19 cellular contexts compared by ENCODE assay signal in genomic region chr2:161068670-161069069, GRCh38.
A peak's percentile ranks its signal among the peaks of the same experiment; 100 is the strongest.
DNase-seq lines count a peak whose midpoint lies in the region; ATAC-seq and TF ChIP-seq lines count a peak whose summit lies in the region.
"Had no signal": no experiment of that assay in that cellular context is flagged by ENCODE, and none has a peak within 500 bp of the region (broad histone marks: within the 10 kb centered on the region; RNA-seq: fewer than 3 reads in every experiment).

No MANE protein-coding gene starts in this region.

- intact Hi-C loops in PC-9 (cut with micrococcal nuclease; ENCODE audit: unreplicated experiment): loop anchor here (10.0 kb wide), 1 partner anchor 94 kb away; no protein-coding TSS in a partner anchor

- no peaks in the 10 kb centered on the region for H3F3A ChIP-seq in PC-9 (ENCODE audit: insufficient read depth, low read depth)

- H3K9ac ChIP-seq in BLaER1 treated with 17β-estradiol and CSF1 and Interleukin-3, amounts not matched to agents 10 nM and 100 nM: no peak overlapping the region

- peaks cover 0 to 11% (median 8%) of the 10 kb centered on the region in 10 experiments; a peak in 15 of 20 replicates for H3K4me1 ChIP-seq in BLaER1 treated with 17β-estradiol and CSF1 and Interleukin-3, amounts not matched to agents 10 nM and 100 nM
- H3K4me1 ChIP-seq in PC-9 (replicated peaks; ENCODE audit: insufficient read depth): peaks cover 5% of the 10 kb centered on the region; the same call in 1 of the 2 replicates

- CTCF ChIA-PET in PC-9 (lab: Charles Lee): no interaction called here

- no peaks in the 10 kb centered on the region for H4K20me1 ChIP-seq in BLaER1 treated with 17β-estradiol and CSF1 and Interleukin-3, amounts not matched to agents 10 nM and 100 nM
- no peaks in the 10 kb centered on the region for H4K20me1 ChIP-seq in PC-9 (ENCODE audit: insufficient read depth)

- no TSS peak for BruUV-seq in PC-9 (replicated peaks; lab: Mats Ljungman, UMichigan)

- no peaks in the 10 kb centered on the region for H3K9me2 ChIP-seq in PC-9 (ENCODE audit: insufficient read depth)

- H3K27me3 ChIP-seq in BLaER1 treated with 17β-estradiol and CSF1 and Interleukin-3, amounts not matched to agents 10 nM and 100 nM: no peaks in the 10 kb centered on the region
- no peaks in the 10 kb centered on the region for H3K27me3 ChIP-seq in PC-9 (ENCODE audit: insufficient read depth, low read depth)
- H3K27me3 ChIP-seq: brain microvascular endothelial cell, suprapubic skin had no signal

- no peak overlapping the region for H3K4me3 ChIP-seq in BLaER1 treated with 17β-estradiol and CSF1 and Interleukin-3, amounts not matched to agents 10 nM and 100 nM
- no peak overlapping the region for H3K4me3 ChIP-seq in PC-9
- no peak overlapping the region for H3K4me3 ChIP-seq in fibroblast of mammary gland (ENCODE audit: control insufficient read depth, low read depth, low read length)
- H3K4me3 ChIP-seq: suprapubic skin had no signal

- TF ChIP-seq CTCF in PC-9 (conservative IDR thresholded peaks at IDR 0.05) (no peak), fibroblast of mammary gland (conservative IDR thresholded peaks at IDR 0.05; ENCODE audit: control insufficient read depth, insufficient read depth, low read depth, low read length) (no peak)

- peak overlapping the region; percentile 27; the same call in 1 of the 2 replicates for H2AFZ ChIP-seq in PC-9

- H3K4me2 ChIP-seq in BLaER1 treated with 17β-estradiol and CSF1 and Interleukin-3, amounts not matched to agents 10 nM and 100 nM: peak overlapping the region in 6 of 11 experiments; percentile 6 to 50 (median 28); a peak in 7 of 22 replicates
- no peak overlapping the region for H3K4me2 ChIP-seq in PC-9

- peak overlapping the region in 1 of 11 experiments; percentile 11; a peak in 1 of 22 replicates for H3K27ac ChIP-seq in BLaER1 treated with 17β-estradiol and CSF1 and Interleukin-3, amounts not matched to agents 10 nM and 100 nM
- no peak overlapping the region for H3K27ac ChIP-seq in PC-9
- H3K27ac ChIP-seq: brain microvascular endothelial cell, suprapubic skin had no signal

- DNase-seq in PC-9 (no peak), fibroblast of mammary gland (ENCODE audit: low read depth) (peak; percentile 64), mucosa of gallbladder (ENCODE audit: low spot score) (no peak), kidney glomerular epithelial cell (lab: John Stamatoyannopoulos, UW) (no peak)
- no peak for DNase-seq in activated CD8-positive, alpha-beta memory T cell treated with anti-CD3 and anti-CD28 coated beads, Interleukin-2, amount 50 U/mL, for 4 hours
- DNase-seq: activated CD4-positive, alpha-beta T cell treated with anti-CD3 and anti-CD28 coated beads for 4 hours; activated naive CD4-positive, alpha-beta T cell treated with Interleukin-2 at 50 U/mL for 16 hours; brain microvascular endothelial cell; midbrain; NCI-H1930; NCI-H510A treated with DMSO at 0.1 percent for 48 hours; occipital lobe; OCI-M1; stimulated activated CD4-positive, alpha-beta T cell treated with anti-CD3 and anti-CD28 coated beads, Interleukin-4, amount 100 ng/mL, for 24 hours; stimulated activated CD8-positive, alpha-beta memory T cell treated with anti-CD3 and anti-CD28 coated beads, Interleukin-4, amount 100 ng/mL, for 48 hours had no signal

- POLR2A ChIA-PET in PC-9 (lab: Charles Lee; ENCODE audit: unreplicated experiment): no interaction called here

- ATAC-seq in GM18870 (IDR thresholded peaks at IDR 0.05; ENCODE audit: unreplicated experiment) (peak; percentile 39), HG03571 (IDR thresholded peaks at IDR 0.05; ENCODE audit: unreplicated experiment) (no peak)

- H3K9me3 ChIP-seq in BLaER1 treated with 17β-estradiol and CSF1 and Interleukin-3, amounts not matched to agents 10 nM and 100 nM (replicated peaks in 1 of 11): no peaks in the 10 kb centered on the region
- H3K9me3 ChIP-seq in PC-9 (ENCODE audit: insufficient read depth, low read depth): no peaks in the 10 kb centered on the region
- H3K9me3 ChIP-seq: suprapubic skin had no signal

- no peaks in the 10 kb centered on the region for H3K36me3 ChIP-seq in BLaER1 treated with 17β-estradiol and CSF1 and Interleukin-3, amounts not matched to agents 10 nM and 100 nM
- no peaks in the 10 kb centered on the region for H3K36me3 ChIP-seq in PC-9 (ENCODE audit: low read depth)
- H3K36me3 ChIP-seq: brain microvascular endothelial cell, suprapubic skin had no signal

- H3K79me2 ChIP-seq in PC-9 (ENCODE audit: low read depth): no peaks in the 10 kb centered on the region
